Comparison of ENCODE assay signal across 22 cellular contexts in genomic region chr7:105699568-105700236, GRCh38.
"Had no signal": no experiment of that assay in that cellular context is flagged by ENCODE, and none has a peak within 500 bp of the region (broad histone marks: within the 10 kb centered on the region; RNA-seq: fewer than 3 reads in every experiment).

No MANE protein-coding gene starts in this region.

- H3K36me3 Mint-ChIP-seq: memory B cell; natural killer cell treated with Interleukin-12 subunit alpha and Interleukin-12 subunit beta and Interleukin-15 and Interleukin-18, amount 100 ng/mL, for 72 hours had no signal

- H3K9me3 Mint-ChIP-seq: immature natural killer cell; natural killer cell treated with Interleukin-12 subunit alpha and Interleukin-12 subunit beta and Interleukin-15 and Interleukin-18, amount 100 ng/mL, for 72 hours had no signal

- H3K27me3 ChIP-seq: esophagus squamous epithelium, gastroesophageal sphincter, sigmoid colon, testis, transverse colon had no signal

- H3K4me3 ChIP-seq: esophagus squamous epithelium, gastroesophageal sphincter, left ventricle myocardium inferior, lower lobe of right lung, psoas muscle, sigmoid colon, skin epidermis, testis, transverse colon had no signal

- H3K27me3 Mint-ChIP-seq: memory B cell; natural killer cell treated with Interleukin-12 subunit alpha and Interleukin-12 subunit beta and Interleukin-15 and Interleukin-18, amount 100 ng/mL, for 72 hours; stimulated activated naive B cell treated with anti-CD40 and anti-IgM and Interleukin-4, amounts not matched to agents 10 μg/mL and 1 μg/mL and 100 μg/mL, for 72 hours; stimulated activated naive CD8-positive, alpha-beta T cell treated with anti-CD3 and anti-CD28 coated beads, Interleukin-15, amount 100 ng/mL, for 72 hours had no signal

- H3K4me1 ChIP-seq: esophagus squamous epithelium, gastroesophageal sphincter, left ventricle myocardium inferior, lower lobe of right lung, psoas muscle, sigmoid colon, testis, transverse colon had no signal

- H3K4me3 Mint-ChIP-seq: immature natural killer cell; memory B cell; natural killer cell treated with Interleukin-12 subunit alpha and Interleukin-12 subunit beta and Interleukin-15 and Interleukin-18, amount 100 ng/mL, for 72 hours; stimulated activated naive B cell treated with anti-CD40 and anti-IgM and Interleukin-4, amounts not matched to agents 10 μg/mL and 1 μg/mL and 100 μg/mL, for 72 hours; stimulated activated naive CD8-positive, alpha-beta T cell treated with anti-CD3 and anti-CD28 coated beads, Interleukin-15, amount 100 ng/mL, for 72 hours had no signal

- H3K27ac ChIP-seq: epithelial cell of prostate, esophagus squamous epithelium, gastroesophageal sphincter, left ventricle myocardium inferior, lower lobe of right lung, psoas muscle, sigmoid colon, skin epidermis, testis, transverse colon had no signal

- H3K36me3 ChIP-seq: gastroesophageal sphincter, left ventricle myocardium inferior, lower lobe of right lung, transverse colon had no signal

- H3K9me3 ChIP-seq: esophagus squamous epithelium, gastroesophageal sphincter, left ventricle myocardium inferior, lower lobe of right lung, psoas muscle, sigmoid colon, testis, transverse colon had no signal

- H3K27ac Mint-ChIP-seq: immature natural killer cell; memory B cell; natural killer cell treated with Interleukin-12 subunit alpha and Interleukin-12 subunit beta and Interleukin-15 and Interleukin-18, amount 100 ng/mL, for 72 hours; stimulated activated naive B cell treated with anti-CD40 and anti-IgM and Interleukin-4, amounts not matched to agents 10 μg/mL and 1 μg/mL and 100 μg/mL, for 72 hours; stimulated activated naive CD8-positive, alpha-beta T cell treated with anti-CD3 and anti-CD28 coated beads, Interleukin-15, amount 100 ng/mL, for 72 hours had no signal

- DNase-seq: effector memory CD4-positive, alpha-beta T cell; esophagus squamous epithelium; foreskin fibroblast; glutamatergic neuron; immature natural killer cell; left ventricle myocardium inferior; lower lobe of right lung; midbrain; occipital lobe; psoas muscle; sigmoid colon; stimulated activated CD4-positive, alpha-beta T cell treated with anti-CD3 and anti-CD28 coated beads, Interleukin-2, amount 100 ng/mL, for 24 hours; stimulated activated CD4-positive, alpha-beta T cell treated with anti-CD3 and anti-CD28 coated beads, Interleukin-4, amount 100 ng/mL, for 4 hours; stimulated activated naive B cell treated with anti-CD40 and anti-IgM and Interleukin-4, amounts not matched to agents 10 μg/mL and 1 μg/mL and 100 μg/mL, for 72 hours; stimulated activated naive CD8-positive, alpha-beta T cell treated with anti-CD3 and anti-CD28 coated beads, Interleukin-15, amount 100 ng/mL, for 72 hours; testis; transverse colon had no signal

- H3K4me1 Mint-ChIP-seq: immature natural killer cell; memory B cell; stimulated activated naive CD8-positive, alpha-beta T cell treated with anti-CD3 and anti-CD28 coated beads, Interleukin-15, amount 100 ng/mL, for 72 hours had no signal
